10 cellular contexts compared by ENCODE assay signal in genomic region chr1:192512426-192513125, GRCh38.
DNase-seq lines count a peak whose midpoint lies in the region; ATAC-seq lines count a peak whose summit lies in the region.
"Had no signal": no experiment of that assay in that cellular context is flagged by ENCODE, and none has a peak within 500 bp of the region (broad histone marks: within the 10 kb centered on the region; RNA-seq: fewer than 3 reads in every experiment).

No MANE protein-coding gene starts in this region.

- no peaks in the 10 kb centered on the region for H3K36me3 ChIP-seq in SK-N-MC (ENCODE audit: insufficient read depth, low read length)

- H3K9ac ChIP-seq in SK-N-MC (ENCODE audit: insufficient read length) = no peak overlapping the region

- peak overlapping the region; percentile 51 for H3K27ac Mint-ChIP-seq in memory B cell
- H3K27ac Mint-ChIP-seq in activated CD4-positive, alpha-beta memory T cell treated with anti-CD3 and anti-CD28 coated beads, Interleukin-2, amount 10 ng/mL, durations not matched to agents 7 days and 5 days = no peak overlapping the region
- H3K27ac Mint-ChIP-seq in activated CD4-positive, alpha-beta memory T cell treated with anti-CD3 and anti-CD28 coated beads for 36 hours = no peak overlapping the region

- peak overlapping the region; percentile 41 for H3K4me3 ChIP-seq in SK-N-MC

- H3K4me1 Mint-ChIP-seq in memory B cell = peaks cover 17% of the 10 kb centered on the region
- peaks cover 36% of the 10 kb centered on the region for H3K4me1 Mint-ChIP-seq in activated CD4-positive, alpha-beta memory T cell treated with anti-CD3 and anti-CD28 coated beads, Interleukin-2, amount 10 ng/mL, durations not matched to agents 7 days and 5 days
- peaks cover 34% of the 10 kb centered on the region for H3K4me1 Mint-ChIP-seq in activated CD4-positive, alpha-beta memory T cell treated with anti-CD3 and anti-CD28 coated beads for 36 hours (ENCODE audit: low read depth)

- H3K9me3 Mint-ChIP-seq in memory B cell = no peaks in the 10 kb centered on the region
- no peaks in the 10 kb centered on the region for H3K9me3 Mint-ChIP-seq in activated CD4-positive, alpha-beta memory T cell treated with anti-CD3 and anti-CD28 coated beads, Interleukin-2, amount 10 ng/mL, durations not matched to agents 7 days and 5 days
- no peaks in the 10 kb centered on the region for H3K9me3 Mint-ChIP-seq in activated CD4-positive, alpha-beta memory T cell treated with anti-CD3 and anti-CD28 coated beads for 36 hours

- intact Hi-C loops in activated CD4-positive, alpha-beta memory T cell treated with anti-CD3 and anti-CD28 coated beads for 36 hours (cut with micrococcal nuclease) = no loop called here

- no peak overlapping the region for H3K4me3 Mint-ChIP-seq in memory B cell
- no peak overlapping the region for H3K4me3 Mint-ChIP-seq in activated CD4-positive, alpha-beta memory T cell treated with anti-CD3 and anti-CD28 coated beads, Interleukin-2, amount 10 ng/mL, durations not matched to agents 7 days and 5 days
- H3K4me3 Mint-ChIP-seq in activated CD4-positive, alpha-beta memory T cell treated with anti-CD3 and anti-CD28 coated beads for 36 hours = no peak overlapping the region

- peak; percentile 32 for DNase-seq in Ammon's horn (ENCODE audit: low spot score)
- no peak for DNase-seq in SK-N-MC (ENCODE audit: low read depth, low spot score)
- DNase-seq in memory B cell (ENCODE audit: low spot score in 2 of 2) = no peak
- DNase-seq in germinal center (ENCODE audit: low spot score) = no peak
- DNase-seq in DMS53 treated with DMSO at 0.1 percent for 48 hours (lab: John Stamatoyannopoulos, UW; ENCODE audit: unreplicated experiment) = no peak
- no peak for DNase-seq in activated CD4-positive, alpha-beta memory T cell treated with anti-CD3 and anti-CD28 coated beads, Interleukin-2, amount 10 ng/mL, durations not matched to agents 7 days and 5 days
- DNase-seq in activated CD4-positive, alpha-beta memory T cell treated with anti-CD3 and anti-CD28 coated beads for 36 hours = no peak
- DNase-seq: NCI-H1092 had no signal

- no peaks in the 10 kb centered on the region for H3K9me3 ChIP-seq in SK-N-MC (ENCODE audit: low read depth, low read length)

- ATAC-seq in GM21381 (IDR thresholded peaks at IDR 0.05; ENCODE audit: unreplicated experiment) (peak; percentile 30), memory B cell (ENCODE audit: low read depth) (no peak)

- H3K27ac ChIP-seq in SK-N-MC = peak overlapping the region; percentile 87
- H3K27ac ChIP-seq: C4-2B had no signal

- POLR2A ChIA-PET in activated CD4-positive, alpha-beta memory T cell treated with anti-CD3 and anti-CD28 coated beads, Interleukin-2, amount 10 ng/mL, durations not matched to agents 7 days and 5 days (lab: Charles Lee) = interaction anchor here (0.7 kb wide), 1 partner anchor 19 kb away, joined by 3 read pairs; no protein-coding TSS in a partner anchor
- POLR2A ChIA-PET in activated CD4-positive, alpha-beta memory T cell treated with anti-CD3 and anti-CD28 coated beads for 36 hours (lab: Charles Lee) = no interaction called here

- no peaks in the 10 kb centered on the region for H3K36me3 Mint-ChIP-seq in memory B cell
- no peaks in the 10 kb centered on the region for H3K36me3 Mint-ChIP-seq in activated CD4-positive, alpha-beta memory T cell treated with anti-CD3 and anti-CD28 coated beads, Interleukin-2, amount 10 ng/mL, durations not matched to agents 7 days and 5 days (ENCODE audit: low read depth)
- no peaks in the 10 kb centered on the region for H3K36me3 Mint-ChIP-seq in activated CD4-positive, alpha-beta memory T cell treated with anti-CD3 and anti-CD28 coated beads for 36 hours

- CTCF ChIA-PET in activated CD4-positive, alpha-beta memory T cell treated with anti-CD3 and anti-CD28 coated beads, Interleukin-2, amount 10 ng/mL, durations not matched to agents 7 days and 5 days (lab: Charles Lee) = interaction anchor here (1.3 kb wide), 1 partner anchor 33 kb away, joined by 3 read pairs; no protein-coding TSS in a partner anchor
- CTCF ChIA-PET in activated CD4-positive, alpha-beta memory T cell treated with anti-CD3 and anti-CD28 coated beads for 36 hours (lab: Charles Lee) = no interaction called here

- peaks cover 14% of the 10 kb centered on the region for H3K27me3 Mint-ChIP-seq in memory B cell
- H3K27me3 Mint-ChIP-seq in activated CD4-positive, alpha-beta memory T cell treated with anti-CD3 and anti-CD28 coated beads, Interleukin-2, amount 10 ng/mL, durations not matched to agents 7 days and 5 days = no peaks in the 10 kb centered on the region
- H3K27me3 Mint-ChIP-seq in activated CD4-positive, alpha-beta memory T cell treated with anti-CD3 and anti-CD28 coated beads for 36 hours = no peaks in the 10 kb centered on the region
